19 cellular contexts compared by ENCODE assay signal in the genomic region with DNA sequence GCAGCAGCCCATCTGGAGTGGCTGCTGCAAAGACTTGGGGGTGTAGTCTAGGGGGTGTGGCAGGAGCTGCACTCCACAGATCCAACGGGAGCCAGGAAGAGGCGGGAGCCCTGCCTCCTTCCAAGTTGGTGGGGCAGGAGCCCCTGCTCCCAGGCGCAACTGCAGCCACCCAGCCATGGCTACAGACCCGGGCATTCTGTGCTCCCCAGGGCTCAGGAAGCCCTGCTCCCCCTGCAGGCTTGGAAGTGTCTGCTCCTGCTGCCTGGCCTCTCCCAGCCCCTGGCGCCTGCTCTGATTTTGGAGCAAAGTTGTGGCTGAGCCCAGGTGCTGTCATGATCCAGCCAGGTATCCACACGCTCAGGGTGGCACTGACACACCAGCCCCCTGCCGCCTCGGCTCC.
"Had no signal": no experiment of that assay in that cellular context is flagged by ENCODE, and none has a peak within 500 bp of the region (broad histone marks: within the 10 kb centered on the region; RNA-seq: fewer than 3 reads in every experiment).

No MANE protein-coding gene starts in this region.

- DNase-seq: activated CD4-positive, alpha-beta memory T cell treated with anti-CD3 and anti-CD28 coated beads, Interleukin-2, amount 10 ng/mL, durations not matched to agents 7 days and 5 days; activated CD4-positive, alpha-beta T cell treated with anti-CD3 and anti-CD28 coated beads for 48 hours; activated CD4-positive, CD25-positive, alpha-beta regulatory T cell; activated effector memory CD4-positive, alpha-beta T cell treated with Interleukin-2 at 50 U/mL for 16 hours; activated naive CD4-positive, alpha-beta T cell treated with anti-CD3 and anti-CD28 coated beads for 36 hours; activated naive CD8-positive, alpha-beta T cell treated with anti-CD3 and anti-CD28 coated beads, Interleukin-2, amount 10 ng/mL, durations not matched to agents 7 days and 5 days; activated T-cell treated with anti-CD3 and anti-CD28 coated beads, Interleukin-2, amount 50 U/mL, for 72 hours; amniotic stem cell; effector CD4-positive, alpha-beta T cell; erythroblast; foreskin fibroblast; left ventricle myocardium inferior; naive thymus-derived CD8-positive, alpha-beta T cell; ovary; stimulated activated CD4-positive, alpha-beta T cell treated with anti-CD3 and anti-CD28 coated beads, Interleukin-4, amount 100 ng/mL, for 24 hours; stimulated activated naive CD8-positive, alpha-beta T cell treated with anti-CD3 and anti-CD28 coated beads, Interleukin-15, Interleukin-2, amounts not matched to agents 100 U/mL and 50 U/mL, for 24 hours had no signal

- H3K27me3 ChIP-seq: cardiac muscle cell, ovary had no signal

- ATAC-seq: activated T-cell treated with anti-CD3 and anti-CD28 coated beads, Interleukin-2, amount 50 U/mL, for 72 hours; naive thymus-derived CD8-positive, alpha-beta T cell; stimulated activated naive CD8-positive, alpha-beta T cell treated with anti-CD3 and anti-CD28 coated beads, Interleukin-15, Interleukin-2, amounts not matched to agents 100 U/mL and 50 U/mL, for 24 hours had no signal

- H3K4me1 Mint-ChIP-seq: activated CD4-positive, alpha-beta memory T cell treated with anti-CD3 and anti-CD28 coated beads, Interleukin-2, amount 10 ng/mL, durations not matched to agents 7 days and 5 days; activated naive CD8-positive, alpha-beta T cell treated with anti-CD3 and anti-CD28 coated beads, Interleukin-2, amount 10 ng/mL, durations not matched to agents 7 days and 5 days; naive thymus-derived CD8-positive, alpha-beta T cell had no signal

- H3K36me3 ChIP-seq: cardiac muscle cell, left ventricle myocardium inferior, ovary, prostate gland had no signal

- H3K9me3 ChIP-seq: ovary, prostate gland had no signal

- H3K27me3 Mint-ChIP-seq: activated naive CD8-positive, alpha-beta T cell treated with anti-CD3 and anti-CD28 coated beads, Interleukin-2, amount 10 ng/mL, durations not matched to agents 7 days and 5 days had no signal

- H3K4me3 ChIP-seq: cardiac muscle cell, left ventricle myocardium inferior, ovary, prostate gland had no signal

- H3K27ac Mint-ChIP-seq: activated CD4-positive, alpha-beta memory T cell treated with anti-CD3 and anti-CD28 coated beads, Interleukin-2, amount 10 ng/mL, durations not matched to agents 7 days and 5 days; activated naive CD4-positive, alpha-beta T cell treated with anti-CD3 and anti-CD28 coated beads for 36 hours; activated naive CD8-positive, alpha-beta T cell treated with anti-CD3 and anti-CD28 coated beads, Interleukin-2, amount 10 ng/mL, durations not matched to agents 7 days and 5 days; activated T-cell treated with anti-CD3 and anti-CD28 coated beads, Interleukin-2, amount 50 U/mL, for 72 hours; mesothelial cell of epicardium; naive thymus-derived CD8-positive, alpha-beta T cell had no signal

- H3K4me3 Mint-ChIP-seq: activated CD4-positive, alpha-beta memory T cell treated with anti-CD3 and anti-CD28 coated beads, Interleukin-2, amount 10 ng/mL, durations not matched to agents 7 days and 5 days; activated naive CD4-positive, alpha-beta T cell treated with anti-CD3 and anti-CD28 coated beads for 36 hours; activated naive CD8-positive, alpha-beta T cell treated with anti-CD3 and anti-CD28 coated beads, Interleukin-2, amount 10 ng/mL, durations not matched to agents 7 days and 5 days; activated T-cell treated with anti-CD3 and anti-CD28 coated beads, Interleukin-2, amount 50 U/mL, for 72 hours; mesothelial cell of epicardium; naive thymus-derived CD8-positive, alpha-beta T cell had no signal

- H3K9me3 Mint-ChIP-seq: activated T-cell treated with anti-CD3 and anti-CD28 coated beads, Interleukin-2, amount 50 U/mL, for 72 hours had no signal

- H3K4me1 ChIP-seq: left ventricle myocardium inferior, prostate gland had no signal

- H3K36me3 Mint-ChIP-seq: activated naive CD8-positive, alpha-beta T cell treated with anti-CD3 and anti-CD28 coated beads, Interleukin-2, amount 10 ng/mL, durations not matched to agents 7 days and 5 days; mesothelial cell of epicardium; naive thymus-derived CD8-positive, alpha-beta T cell had no signal

- H3K27ac ChIP-seq: cardiac muscle cell, left ventricle myocardium inferior, ovary, prostate gland had no signal
